Comparison of ENCODE assay signal across 8 cellular contexts in the genomic region with DNA sequence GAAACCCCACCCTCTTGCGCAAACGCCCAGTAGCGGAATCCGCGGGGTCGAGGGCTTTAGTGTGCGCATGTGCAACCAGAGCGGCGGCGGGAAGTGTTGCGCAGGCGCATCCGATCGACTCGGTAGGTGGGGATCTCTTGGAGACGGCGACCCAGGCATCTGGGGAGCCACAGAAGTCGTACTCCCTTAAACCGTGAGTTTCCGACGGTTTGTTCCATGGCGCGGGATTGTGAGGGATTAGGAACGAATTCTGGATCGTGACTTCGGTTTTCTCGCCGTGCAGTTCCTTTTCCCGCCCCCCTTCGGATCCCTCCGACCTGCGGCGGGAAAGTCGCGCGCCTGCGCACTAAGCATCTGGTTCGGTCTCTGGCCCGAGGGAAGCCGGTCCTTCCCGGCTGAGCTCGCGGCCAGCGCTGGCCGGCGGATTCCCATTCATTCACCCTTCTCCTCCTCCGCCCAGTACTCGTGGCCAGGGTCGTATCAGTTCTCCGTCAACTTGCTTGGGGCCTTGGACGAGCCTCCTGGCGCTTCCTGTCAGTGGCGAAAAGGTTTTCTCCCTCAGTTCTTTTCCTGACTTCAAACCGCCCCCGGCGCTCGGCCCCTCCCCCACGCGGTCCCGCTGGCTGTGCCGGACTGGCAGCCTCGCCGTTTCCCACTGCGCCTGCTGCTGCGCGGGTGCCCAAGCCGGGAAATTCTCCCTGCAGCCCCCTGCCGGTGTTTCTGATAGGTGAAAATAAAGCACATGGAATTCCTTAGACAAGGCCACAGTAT. TPM values are rescaled to one million over a fixed set of nuclear protein-coding genes. Genes with fewer than 3 reads are reported as not detected.
A peak's percentile ranks its signal among the peaks of the same experiment; 100 is the strongest.
DNase-seq lines count a peak whose midpoint lies in the region; ATAC-seq and TF ChIP-seq lines count a peak whose summit lies in the region.

CDC7 (plus strand) TSS at position 96 of the 771 bp plus-strand sequence. CDS start 866 bp downstream, outside the sequence.

- intact Hi-C loops in activated CD4-positive, alpha-beta T cell treated with anti-CD3 and anti-CD28 coated beads for 36 hours (cut with DNase I, micrococcal nuclease): loop anchor here (1.0 to 10.0 kb wide), 15 partner anchors 55 to 1504 kb away; partner anchors contain the start of genes TGFBR3 (in 2 of the 2), BTBD8 (in 1 of the 2), GLMN (in 1 of the 2) and RPAP2 (in 1 of the 2)

- POLR2A ChIA-PET in activated CD4-positive, alpha-beta T cell treated with anti-CD3 and anti-CD28 coated beads for 36 hours (lab: Charles Lee): interaction anchor here (0.7 kb wide), 2 partner anchors 76 to 314 kb away, joined by 3 to 5 read pairs; no protein-coding TSS in a partner anchor

- no peaks in the 10 kb centered on the region for H3K9me3 Mint-ChIP-seq in activated CD4-positive, alpha-beta T cell treated with anti-CD3 and anti-CD28 coated beads for 36 hours (ENCODE audit: low read depth)

- peaks cover 28% of the 10 kb centered on the region for H3K36me3 Mint-ChIP-seq in activated CD4-positive, alpha-beta T cell treated with anti-CD3 and anti-CD28 coated beads for 36 hours (ENCODE audit: low read depth)

- peak within 1 kb of the TSS; percentile 69 for H3K4me3 ChIP-seq in BE2C (ENCODE audit: low read depth, low read length)

- H3K27ac Mint-ChIP-seq in activated CD4-positive, alpha-beta T cell treated with anti-CD3 and anti-CD28 coated beads for 36 hours: no peak within 1 kb of the TSS

- H3K4me3 Mint-ChIP-seq in activated CD4-positive, alpha-beta T cell treated with anti-CD3 and anti-CD28 coated beads for 36 hours: no peak within 1 kb of the TSS

- H3K9me3 ChIP-seq in BE2C: no peaks in the 10 kb centered on the region

- peak within 1 kb of the TSS; percentile 94 for H3K27ac ChIP-seq in cingulate gyrus (ENCODE audit: low read depth, low read length)
- H3K27ac ChIP-seq in layer of hippocampus (ENCODE audit: low read depth, low read length): peak within 1 kb of the TSS; percentile 86

- H3K4me1 ChIP-seq in BE2C: no peaks in the 10 kb centered on the region

- no peaks in the 10 kb centered on the region for H3K36me3 ChIP-seq in BE2C

- CTCF ChIA-PET in activated CD4-positive, alpha-beta T cell treated with anti-CD3 and anti-CD28 coated beads for 36 hours (lab: Charles Lee): interaction anchor here (0.6 to 4.0 kb wide), 5 partner anchors 11 to 431 kb away, joined by 3 to 25 read pairs (median 4); no protein-coding TSS in a partner anchor

- peaks cover 25% of the 10 kb centered on the region for H3K4me1 Mint-ChIP-seq in activated CD4-positive, alpha-beta T cell treated with anti-CD3 and anti-CD28 coated beads for 36 hours

- ATAC-seq in GM19043 (IDR thresholded peaks at IDR 0.05; ENCODE audit: low read depth, unreplicated experiment) (peak; percentile 68), HG03354 (IDR thresholded peaks at IDR 0.05; ENCODE audit: poor library complexity, severe bottlenecking, unreplicated experiment) (peak; percentile 84)
- ATAC-seq in activated CD4-positive, alpha-beta T cell treated with anti-CD3 and anti-CD28 coated beads for 36 hours: peak; percentile 88

- no peaks in the 10 kb centered on the region for H3K27me3 Mint-ChIP-seq in activated CD4-positive, alpha-beta T cell treated with anti-CD3 and anti-CD28 coated beads for 36 hours

- TF ChIP-seq CTCF in BE2C (IDR thresholded peaks at IDR 0.05; ENCODE audit: low read depth, low read length): peak; percentile 51

- H3K27me3 ChIP-seq in BE2C (no peaks in the 10 kb centered on the region), layer of hippocampus (ENCODE audit: control insufficient read depth, insufficient read depth, low read length) (no peaks in the 10 kb centered on the region)

- DNase-seq in BE2C: peak; percentile 93
- DNase-seq in NCI-H446 (lab: John Stamatoyannopoulos, UW): peak; percentile 97
- DNase-seq in activated CD4-positive, alpha-beta T cell treated with anti-CD3 and anti-CD28 coated beads for 36 hours: peak; percentile 93
- peak; percentile 59 to 85 (median 78) for DNase-seq in stimulated activated CD4-positive, alpha-beta T cell treated with anti-CD3 and anti-CD28 coated beads, Interleukin-1b, Interleukin-23, amount 100 ng/mL, for 24 hours (ENCODE audit: low read depth in 4 of 4, low spot score in 1 of 4)

RNA-seq across cellular contexts. Expression of gene CDC7, which starts in this region (rescaled TPM):
- 6.7 TPM for polyA plus RNA-seq in BE2C (2012; ENCODE audit: insufficient read depth, insufficient read length, low read depth)
- 10 to 100 TPM; 31.1 to 32.0 TPM for total RNA-seq in activated CD4-positive, alpha-beta T cell treated with anti-CD3 and anti-CD28 coated beads for 36 hours

Comparison
In these comparisons a context has a peak if more than half of its experiments do, and no peak if none do; other contexts are left out.
1. Peak in every context shown above with its lines: DNase-seq, ATAC-seq, H3K4me3 ChIP-seq and H3K27ac ChIP-seq.